8 cellular contexts compared by ENCODE assay signal in genomic region chr10:87734987-87735827, GRCh38.
DNase-seq lines count a peak whose midpoint lies in the region; ATAC-seq and TF ChIP-seq lines count a peak whose summit lies in the region.

No MANE protein-coding gene starts in this region.

- no peaks in the 10 kb centered on the region for H3K9me3 ChIP-seq in MG63
- H3K9me3 ChIP-seq in WERI-Rb-1 (ENCODE audit: severe bottlenecking): no peaks in the 10 kb centered on the region

- H3K4me1 Mint-ChIP-seq in activated naive CD8-positive, alpha-beta T cell treated with anti-CD3 and anti-CD28 coated beads, Interleukin-2, amount 50 U/mL, for 24 hours: no peaks in the 10 kb centered on the region
- no peaks in the 10 kb centered on the region for H3K4me1 Mint-ChIP-seq in activated naive CD8-positive, alpha-beta T cell treated with anti-CD3 and anti-CD28 coated beads for 36 hours

- no peaks in the 10 kb centered on the region for H3K9me3 Mint-ChIP-seq in activated naive CD8-positive, alpha-beta T cell treated with anti-CD3 and anti-CD28 coated beads, Interleukin-2, amount 50 U/mL, for 24 hours
- H3K9me3 Mint-ChIP-seq in activated naive CD8-positive, alpha-beta T cell treated with anti-CD3 and anti-CD28 coated beads for 36 hours: no peaks in the 10 kb centered on the region

- peaks cover 14% of the 10 kb centered on the region for H3K27me3 Mint-ChIP-seq in activated naive CD8-positive, alpha-beta T cell treated with anti-CD3 and anti-CD28 coated beads, Interleukin-2, amount 50 U/mL, for 24 hours
- H3K27me3 Mint-ChIP-seq in activated naive CD8-positive, alpha-beta T cell treated with anti-CD3 and anti-CD28 coated beads for 36 hours: peaks cover 17% of the 10 kb centered on the region

- H3K27ac Mint-ChIP-seq in activated naive CD8-positive, alpha-beta T cell treated with anti-CD3 and anti-CD28 coated beads, Interleukin-2, amount 50 U/mL, for 24 hours: no peak overlapping the region
- H3K27ac Mint-ChIP-seq in activated naive CD8-positive, alpha-beta T cell treated with anti-CD3 and anti-CD28 coated beads for 36 hours: no peak overlapping the region

- DNase-seq in activated naive CD8-positive, alpha-beta T cell treated with anti-CD3 and anti-CD28 coated beads, Interleukin-2, amount 50 U/mL, for 24 hours: no peak
- no peak for DNase-seq in activated naive CD8-positive, alpha-beta T cell treated with anti-CD3 and anti-CD28 coated beads for 36 hours
- DNase-seq in MG63: peak; percentile 61
- peak; percentile 66 for DNase-seq in WERI-Rb-1
- no peak for DNase-seq in Right ventricle myocardium superior
- peak; percentile 48 for DNase-seq in pons (ENCODE audit: low spot score)

- no peak overlapping the region for H3K27ac ChIP-seq in WERI-Rb-1

- H3K36me3 ChIP-seq in MG63 (no peaks in the 10 kb centered on the region), WERI-Rb-1 (no peaks in the 10 kb centered on the region)

- H3K4me3 Mint-ChIP-seq in activated naive CD8-positive, alpha-beta T cell treated with anti-CD3 and anti-CD28 coated beads, Interleukin-2, amount 50 U/mL, for 24 hours: no peak overlapping the region
- no peak overlapping the region for H3K4me3 Mint-ChIP-seq in activated naive CD8-positive, alpha-beta T cell treated with anti-CD3 and anti-CD28 coated beads for 36 hours

- ATAC-seq in activated naive CD8-positive, alpha-beta T cell treated with anti-CD3 and anti-CD28 coated beads, Interleukin-2, amount 50 U/mL, for 24 hours: peak; percentile 57
- ATAC-seq in Right ventricle myocardium superior (ENCODE audit: poor library complexity): peak; percentile 90
- ATAC-seq in HG02938 (IDR thresholded peaks at IDR 0.05; ENCODE audit: unreplicated experiment): no peak
- no peak for ATAC-seq in GM21447 (IDR thresholded peaks at IDR 0.05; ENCODE audit: unreplicated experiment)

- no peaks in the 10 kb centered on the region for H3K36me3 Mint-ChIP-seq in activated naive CD8-positive, alpha-beta T cell treated with anti-CD3 and anti-CD28 coated beads, Interleukin-2, amount 50 U/mL, for 24 hours (ENCODE audit: low read depth)
- no peaks in the 10 kb centered on the region for H3K36me3 Mint-ChIP-seq in activated naive CD8-positive, alpha-beta T cell treated with anti-CD3 and anti-CD28 coated beads for 36 hours

- TF ChIP-seq CTCF in WERI-Rb-1 (IDR thresholded peaks at IDR 0.05; ENCODE audit: low read depth, low read length): peak; percentile 61

- intact Hi-C loops in Right ventricle myocardium superior (cut with DNase I): loop anchor here (2.0 to 10.0 kb wide), 2 partner anchors 80 to 200 kb away; no protein-coding TSS in a partner anchor

- H3K4me3 ChIP-seq in MG63: no peak overlapping the region
- H3K4me3 ChIP-seq in WERI-Rb-1 (ENCODE audit: low read depth, low read length): peak overlapping the region; percentile 32

- H3K27me3 ChIP-seq in MG63 (no peaks in the 10 kb centered on the region), WERI-Rb-1 (ENCODE audit: insufficient read depth, low read depth, severe bottlenecking) (no peaks in the 10 kb centered on the region)

Comparison
In these comparisons a context has a peak if more than half of its experiments do, and no peak if none do; other contexts are left out.
1. ATAC-seq: peak in activated naive CD8-positive, alpha-beta T cell treated with anti-CD3 and anti-CD28 coated beads, Interleukin-2, amount 50 U/mL, for 24 hours (single experiment) and Right ventricle myocardium superior (single experiment); none in HG02938 (single experiment) and GM21447 (single experiment).
2. DNase-seq: peak in MG63 (single experiment), WERI-Rb-1 (single experiment) and pons (single experiment); none in activated naive CD8-positive, alpha-beta T cell treated with anti-CD3 and anti-CD28 coated beads, Interleukin-2, amount 50 U/mL, for 24 hours (single experiment), activated naive CD8-positive, alpha-beta T cell treated with anti-CD3 and anti-CD28 coated beads for 36 hours (single experiment) and Right ventricle myocardium superior (single experiment).